In genomic region chr16:89401641-89402445, GRCh38 we compare ENCODE assay signal across 9 cellular contexts.
DNase-seq lines count a peak whose midpoint lies in the region; ATAC-seq, FAIRE-seq and TF ChIP-seq lines count a peak whose summit lies in the region.
"Had no signal": no experiment of that assay in that cellular context is flagged by ENCODE, and none has a peak within 500 bp of the region (broad histone marks: within the 10 kb centered on the region; RNA-seq: fewer than 3 reads in every experiment).

No MANE protein-coding gene starts in this region.

- H3K36me3 ChIP-seq in H1 (ENCODE audit: control insufficient read depth in 2 of 4, insufficient read depth in 4 of 4, low read length in 3 of 4), result no peaks in the 10 kb centered on the region
- peaks cover 6 to 51% of the 10 kb centered on the region in 2 donors for H3K36me3 ChIP-seq in neuronal stem cell (replicated peaks in 1 of 2; ENCODE audit: control insufficient read depth in 2 of 2, insufficient read depth in 2 of 2, low read length in 2 of 2)
- H3K36me3 ChIP-seq in mammary epithelial cell (ENCODE audit: insufficient read depth, low read length), result no peaks in the 10 kb centered on the region

- no peak overlapping the region for H3K9ac ChIP-seq in H1 (replicated peaks in 1 of 4; ENCODE audit: extremely low read depth in 1 of 4, low read depth in 3 of 4, low read length in 3 of 4)
- H3K9ac ChIP-seq in neuronal stem cell (ENCODE audit: low read depth, low read length, poor library complexity), result peak overlapping the region; percentile 21
- no peak overlapping the region for H3K9ac ChIP-seq in mammary epithelial cell (ENCODE audit: insufficient read depth, low read length)

- H3K79me2 ChIP-seq in H1 (ENCODE audit: control insufficient read depth in 1 of 2, insufficient read depth in 2 of 2, low read length in 2 of 2) (peaks cover 42 to 93% of the 10 kb centered on the region in 2 experiments), mammary epithelial cell (ENCODE audit: insufficient read depth, low read length) (peaks cover 94% of the 10 kb centered on the region)

- intact Hi-C loops in mammary epithelial cell (cut with micrococcal nuclease), result loop anchor here (5.0 kb wide), 1 partner anchor 105 kb away; the partner anchor contains the start of gene SPG7

- H2AK5ac ChIP-seq in H1 (ENCODE audit: low read depth, low read length) (no peak overlapping the region), neuronal stem cell (ENCODE audit: low read depth, low read length) (no peak overlapping the region)

- H2BK20ac ChIP-seq in H1 (ENCODE audit: low read length), result no peak overlapping the region

- H2AFZ ChIP-seq in H1 (ENCODE audit: low read length) (no peak overlapping the region), neuronal stem cell (ENCODE audit: low read length) (no peak overlapping the region), mammary epithelial cell (ENCODE audit: low read depth, low read length) (no peak overlapping the region)

- TF ChIP-seq POLR2A in H1 (IDR thresholded peaks at IDR 0.05; ENCODE audit: control extremely low read depth in 1 of 2, low read depth in 2 of 2, low read length in 2 of 2), result no peak

- no peak overlapping the region for H4K8ac ChIP-seq in H1 (ENCODE audit: extremely low read depth, insufficient read depth, low read length)
- no peak overlapping the region for H4K8ac ChIP-seq in neuronal stem cell (ENCODE audit: low read depth, low read length)

- H2BK15ac ChIP-seq in H1 (ENCODE audit: low read length) (no peak overlapping the region), neuronal stem cell (ENCODE audit: low read length) (no peak overlapping the region)

- no peak overlapping the region for H3K56ac ChIP-seq in H1 (replicated peaks; ENCODE audit: insufficient read length, low read depth, low read length)

- H3K23me2 ChIP-seq in H1 (ENCODE audit: low read depth, low read length), result no peaks in the 10 kb centered on the region

- H4K5ac ChIP-seq in H1 (ENCODE audit: insufficient read length, low read depth, low read length), result no peak overlapping the region

- no peaks in the 10 kb centered on the region for H3K27me3 ChIP-seq in H1 (replicated peaks in 1 of 4; ENCODE audit: control insufficient read depth in 3 of 4, extremely low read depth in 1 of 4, insufficient read depth in 3 of 4, low read length in 3 of 4)
- H3K27me3 ChIP-seq in neuronal stem cell (ENCODE audit: control insufficient read depth in 3 of 3, insufficient read depth in 3 of 3, low read depth in 1 of 3, low read length in 3 of 3), result no peaks in the 10 kb centered on the region
- H3K27me3 ChIP-seq in mammary epithelial cell (ENCODE audit: insufficient read depth, low read length), result no peaks in the 10 kb centered on the region

- H3K14ac ChIP-seq in H1 (ENCODE audit: insufficient read length) (no peak overlapping the region), neuronal stem cell (ENCODE audit: low read length) (no peak overlapping the region)

- H3K4me1 ChIP-seq in H1 (replicated peaks in 1 of 4; ENCODE audit: control insufficient read depth in 3 of 4, insufficient read depth in 4 of 4, low read length in 3 of 4), result peaks cover 12 to 32% (median 22%) of the 10 kb centered on the region in 4 experiments
- H3K4me1 ChIP-seq in neuronal stem cell (ENCODE audit: control insufficient read depth in 2 of 2, insufficient read depth in 1 of 2, low read depth in 1 of 2, low read length in 2 of 2), result peaks cover 2 to 31% of the 10 kb centered on the region in 2 donors
- H3K4me1 ChIP-seq in mammary epithelial cell (ENCODE audit: insufficient read depth, low read length), result peaks cover 13% of the 10 kb centered on the region

- TF ChIP-seq RAD21 in H1 (IDR thresholded peaks at IDR 0.05 in 1 of 2, conservative IDR thresholded peaks at IDR 0.05 in 1 of 2; ENCODE audit: low read depth in 2 of 2, low read length in 2 of 2), result no peak

- H3K27ac ChIP-seq in H1 (ENCODE audit: low read depth, low read length) (no peak overlapping the region), neuronal stem cell (replicated peaks; ENCODE audit: low read length) (no peak overlapping the region), mammary epithelial cell (ENCODE audit: insufficient read depth, low read depth, low read length) (no peak overlapping the region)

- DNase-seq in G401 (ENCODE audit: low spot score), result peak; percentile 53
- DNase-seq in SK-N-DZ (ENCODE audit: low spot score), result peak; percentile 54
- DNase-seq in H1 (ENCODE audit: low read depth in 1 of 2, low spot score in 2 of 2), result no peak
- DNase-seq in neuronal stem cell (ENCODE audit: low spot score), result no peak
- no peak for DNase-seq in mammary epithelial cell
- no peak for DNase-seq in T-helper 9 cell
- DNase-seq in DMS114 treated with DMSO at 0.1 percent for 48 hours (lab: John Stamatoyannopoulos, UW; ENCODE audit: unreplicated experiment), result no peak
- DNase-seq: activated T-cell treated with anti-CD3 and anti-CD28 coated beads, Interleukin-2, amount 50 U/mL, for 48 hours had no signal

- dilution Hi-C loops in mammary epithelial cell (cut with HindIII; ENCODE audit: low sequenced_read_pairs), result loop anchor here (5.0 kb wide), 1 partner anchor 70 kb away; no protein-coding TSS in a partner anchor

- in situ Hi-C loops in G401 (cut with HindIII; ENCODE audit: low sequenced_read_pairs) (no loop called here), mammary epithelial cell (cut with MboI; ENCODE audit: low sequenced_read_pairs in 2 of 2) (no loop called here)

- H3K9me3 ChIP-seq in H1 (ENCODE audit: insufficient read depth in 2 of 2, low read depth in 1 of 2, low read length in 1 of 2) (no peaks in the 10 kb centered on the region), neuronal stem cell (replicated peaks in 1 of 2; ENCODE audit: control insufficient read depth in 2 of 2, insufficient read depth in 1 of 2, low read depth in 1 of 2, low read length in 2 of 2) (no peaks in the 10 kb centered on the region), mammary epithelial cell (replicated peaks; ENCODE audit: insufficient read depth, low read length) (no peaks in the 10 kb centered on the region)

- H3K4ac ChIP-seq in H1 (replicated peaks; ENCODE audit: insufficient read length, low read depth, low read length) (no peak overlapping the region), neuronal stem cell (ENCODE audit: low read length) (no peak overlapping the region)

- H3K79me1 ChIP-seq in H1 (ENCODE audit: low read depth, low read length) (peaks cover 28% of the 10 kb centered on the region), neuronal stem cell (ENCODE audit: low read depth, low read length) (peaks cover 29% of the 10 kb centered on the region)

- H2BK12ac ChIP-seq in H1 (ENCODE audit: low read depth, low read length), result no peak overlapping the region
- H2BK12ac ChIP-seq in neuronal stem cell (ENCODE audit: low read length), result no peak overlapping the region

- POLR2A ChIA-PET in H1 (lab: Charles Lee; ENCODE audit: partially characterized antibody), result interaction anchor here (0.7 to 1.0 kb wide), 6 partner anchors 13 to 106 kb away, joined by 3 read pairs; partner anchors contain the start of gene SPG7

- H2BK120ac ChIP-seq in H1 (replicated peaks; ENCODE audit: low read depth, low read length), result no peak overlapping the region
- no peak overlapping the region for H2BK120ac ChIP-seq in neuronal stem cell (ENCODE audit: low read depth, low read length)

- H3K4me3 ChIP-seq in H1 (ENCODE audit: extremely low read depth in 1 of 4, insufficient read depth in 2 of 4, low read depth in 3 of 4, low read length in 4 of 4) (no peak overlapping the region), neuronal stem cell (ENCODE audit: low read length in 2 of 2) (no peak overlapping the region), mammary epithelial cell (replicated peaks in 1 of 3; ENCODE audit: insufficient read depth in 1 of 3, low read depth in 2 of 3, low read length in 3 of 3) (no peak overlapping the region)

- H4K91ac ChIP-seq in H1 (replicated peaks; ENCODE audit: insufficient read length, low read length) (no peak overlapping the region), neuronal stem cell (ENCODE audit: low read depth, low read length, poor library complexity) (no peak overlapping the region)

- H4K20me1 ChIP-seq in H1 (replicated peaks in 1 of 2; ENCODE audit: control insufficient read depth in 1 of 2, insufficient read depth in 2 of 2, low read length in 2 of 2) (peaks cover 57 to 61% of the 10 kb centered on the region in 2 experiments), mammary epithelial cell (ENCODE audit: insufficient read depth, low read length) (peaks cover 24% of the 10 kb centered on the region)

- H3K18ac ChIP-seq in H1 (ENCODE audit: extremely low read depth, low read length) (no peak overlapping the region), neuronal stem cell (ENCODE audit: low read length) (no peak overlapping the region)

- 89% methylated on average over 23 of the region's 27 CpGs; no CpG with 5 or more reads in 1 of the 2 experiments for WGBS in H1 (ENCODE audit: extremely low coverage in 1 of 2, insufficient coverage in 1 of 2, insufficient read length in 1 of 2, insufficient replicate concordance in 2 of 2, low coverage in 1 of 2, low lambda C conversion rate in 2 of 2, missing lambda C conversion rate in 1 of 2), 2 experiments
- WGBS in neuronal stem cell (ENCODE audit: extremely low coverage in 2 of 2, insufficient read length in 2 of 2, insufficient replicate concordance in 1 of 2), 2 donors, result no CpG with 5 or more reads among the region's 27 CpGs
- 86% methylated on average over 18 of the region's 27 CpGs for WGBS in mammary epithelial cell (ENCODE audit: low coverage, missing lambda C conversion rate)

- H2BK5ac ChIP-seq in H1 (ENCODE audit: low read depth, low read length) (no peak overlapping the region), neuronal stem cell (ENCODE audit: low read length) (no peak overlapping the region)

- TF ChIP-seq EP300 in H1 (IDR thresholded peaks at IDR 0.05; ENCODE audit: borderline replicate concordance in 1 of 2, low read depth in 2 of 2, low read length in 2 of 2), result no peak

- H3K23ac ChIP-seq in H1 (ENCODE audit: insufficient read length) (no peak overlapping the region), neuronal stem cell (ENCODE audit: low read depth, low read length, poor library complexity) (no peak overlapping the region)

- TF ChIP-seq CTCF in H1 (IDR thresholded peaks at IDR 0.05; ENCODE audit: control extremely low read depth in 1 of 3, insufficient read depth in 1 of 3, low read depth in 1 of 3, low read length in 3 of 3) (no peak), mammary epithelial cell (conservative IDR thresholded peaks at IDR 0.05 in 1 of 2, IDR thresholded peaks at IDR 0.05 in 1 of 2; ENCODE audit: extremely low read depth in 1 of 2, insufficient read depth in 1 of 2, low read depth in 1 of 2, low read length in 2 of 2) (no peak)

- H3K4me2 ChIP-seq in H1 (ENCODE audit: insufficient read depth in 1 of 2, low read depth in 2 of 2, low read length in 2 of 2) (no peak overlapping the region; a peak in 1 of 4 replicates), neuronal stem cell (ENCODE audit: insufficient read depth, low read length, poor library complexity, severe bottlenecking) (no peak overlapping the region), mammary epithelial cell (ENCODE audit: insufficient read depth, low read depth, low read length) (no peak overlapping the region)

- CTCF ChIA-PET in H1 (lab: Charles Lee; ENCODE audit: partially characterized antibody) (interaction anchor here (0.6 to 1.1 kb wide), 2 partner anchors 17 to 295 kb away, joined by 3 read pairs; no protein-coding TSS in a partner anchor), mammary epithelial cell (lab: Charles Lee; ENCODE audit: low non-redundant PET) (no interaction called here)

- BruUV-seq in mammary epithelial cell (replicated peaks; lab: Mats Ljungman, UMichigan), result no TSS peak

- FAIRE-seq in H1 (lab: Jason Lieb, UNC), result no peak

- ATAC-seq in GM21786 (IDR thresholded peaks at IDR 0.05; ENCODE audit: unreplicated experiment), result no peak

Comparison
In these comparisons a context has a peak if more than half of its experiments do, and no peak if none do; other contexts are left out.
1. DNase-seq: peak in G401 (single experiment) and SK-N-DZ (single experiment); none in H1 (0 of 2), neuronal stem cell (single experiment), mammary epithelial cell (single experiment), T-helper 9 cell (single experiment) and DMS114 treated with DMSO at 0.1 percent for 48 hours (single experiment).